Comparison of ENCODE assay signal across 17 cellular contexts in the genomic region with DNA sequence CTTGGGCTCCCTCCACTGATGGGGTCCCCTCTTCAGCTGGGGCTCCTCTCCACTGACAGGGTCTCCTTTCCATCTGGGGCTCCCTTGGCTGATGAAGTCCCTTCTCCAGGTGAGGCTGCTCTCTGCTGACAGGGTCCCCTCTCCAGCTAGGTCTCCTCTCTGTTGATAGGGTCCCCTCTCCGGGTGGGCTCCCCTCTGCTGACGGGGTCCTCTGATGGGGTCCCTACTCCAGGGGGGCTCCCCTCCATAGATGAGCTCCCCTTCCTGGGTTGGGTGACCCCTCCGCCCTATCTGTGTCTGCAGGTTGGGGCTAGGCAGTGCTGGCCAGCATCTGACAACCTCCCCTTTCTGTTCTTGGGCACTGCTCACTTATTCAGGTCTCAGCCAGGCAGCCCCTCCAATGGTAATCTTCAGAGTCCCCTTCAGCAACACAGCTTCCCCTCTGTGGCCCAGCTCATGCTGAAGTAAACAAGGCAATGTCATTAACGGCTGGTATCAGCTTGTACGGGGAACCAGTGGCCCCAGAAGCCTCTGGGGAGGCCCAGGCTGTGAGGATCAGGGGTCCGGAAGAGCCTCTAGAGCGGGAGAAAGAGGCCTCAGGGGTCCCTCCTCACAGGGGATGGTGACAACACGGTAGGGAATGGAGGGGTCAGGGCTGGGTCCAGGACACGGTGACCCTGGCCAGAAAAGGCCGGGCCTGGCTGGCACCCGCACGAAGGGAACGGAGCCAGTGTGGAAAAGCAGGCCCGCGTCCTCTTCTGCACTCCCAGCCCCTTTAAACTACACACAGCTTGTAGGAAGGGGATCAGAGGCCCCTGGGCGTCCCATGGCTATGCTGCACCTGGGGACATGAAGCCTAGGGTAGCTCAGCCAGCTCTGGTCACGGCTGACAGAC. TPM values are rescaled to one million over a fixed set of nuclear protein-coding genes. Genes with fewer than 3 reads are reported as not detected.
DNase-seq lines count a peak whose midpoint lies in the region; FAIRE-seq and TF ChIP-seq lines count a peak whose summit lies in the region.
"Had no signal": no experiment of that assay in that cellular context is flagged by ENCODE, and none has a peak within 500 bp of the region (broad histone marks: within the 10 kb centered on the region; RNA-seq: fewer than 3 reads in every experiment).

No MANE protein-coding gene starts in this region.

- H3K36me3 ChIP-seq in BLaER1 (no peaks in the 10 kb centered on the region), right atrium auricular region (no peaks in the 10 kb centered on the region), neuronal stem cell (replicated peaks in 1 of 2; ENCODE audit: control insufficient read depth in 2 of 2, insufficient read depth in 2 of 2, low read length in 2 of 2) (no peaks in the 10 kb centered on the region), MM.1S (replicated peaks; ENCODE audit: insufficient read depth, low read length) (no peaks in the 10 kb centered on the region)

- H3K27ac Mint-ChIP-seq in chondrocyte (ENCODE audit: unreplicated experiment), result no peak overlapping the region
- H3K27ac Mint-ChIP-seq: GM23338 had no signal

- H3K14ac ChIP-seq in neuronal stem cell (ENCODE audit: low read length), result peak overlapping the region; percentile 49

- no peak for FAIRE-seq in GM12891 (lab: Jason Lieb, UNC)
- FAIRE-seq: A204.1, G401.6 had no signal

- no peaks in the 10 kb centered on the region for H3K27me3 Mint-ChIP-seq in chondrocyte (ENCODE audit: low read depth)

- H3K27me3 ChIP-seq in BLaER1, result no peaks in the 10 kb centered on the region
- H3K27me3 ChIP-seq in right atrium auricular region, result no peaks in the 10 kb centered on the region
- H3K27me3 ChIP-seq in neuronal stem cell (ENCODE audit: control insufficient read depth in 3 of 3, insufficient read depth in 3 of 3, low read depth in 1 of 3, low read length in 3 of 3), result no peaks in the 10 kb centered on the region
- peaks cover 99% of the 10 kb centered on the region for H3K27me3 ChIP-seq in MM.1S (replicated peaks; ENCODE audit: insufficient read depth, low read length)

- no peaks in the 10 kb centered on the region for H3K4me1 Mint-ChIP-seq in chondrocyte (ENCODE audit: low read depth)
- H3K4me1 Mint-ChIP-seq: GM23338 had no signal

- H3K9me3 ChIP-seq in BLaER1, result 0 out of 2 replicates have a peak, but pooled peaks cover 3% of the 10 kb centered on the region
- H3K9me3 ChIP-seq in right atrium auricular region, result no peaks in the 10 kb centered on the region
- no peaks in the 10 kb centered on the region for H3K9me3 ChIP-seq in neuronal stem cell (replicated peaks in 1 of 2; ENCODE audit: control insufficient read depth in 2 of 2, insufficient read depth in 1 of 2, low read depth in 1 of 2, low read length in 2 of 2)
- no peaks in the 10 kb centered on the region for H3K9me3 ChIP-seq in MM.1S (replicated peaks; ENCODE audit: insufficient read depth, low read length)

- H3K4ac ChIP-seq in neuronal stem cell (ENCODE audit: low read length), result peak overlapping the region; percentile 7

- no peak overlapping the region for H2BK12ac ChIP-seq in neuronal stem cell (ENCODE audit: low read length)

- H3K9me3 Mint-ChIP-seq in chondrocyte (ENCODE audit: low read depth), result peaks cover 4% of the 10 kb centered on the region
- H3K9me3 Mint-ChIP-seq: GM23338 had no signal

- H3K23ac ChIP-seq in neuronal stem cell (ENCODE audit: low read depth, low read length, poor library complexity), result peak overlapping the region; percentile 34

- peak overlapping the region; percentile 53 for H3K18ac ChIP-seq in neuronal stem cell (ENCODE audit: low read length)

- H2BK120ac ChIP-seq in neuronal stem cell (ENCODE audit: low read depth, low read length), result no peak overlapping the region

- H4K91ac ChIP-seq in neuronal stem cell (ENCODE audit: low read depth, low read length, poor library complexity), result no peak overlapping the region

- H3K4me2 ChIP-seq in BLaER1 (peak overlapping the region; percentile 100), neuronal stem cell (ENCODE audit: insufficient read depth, low read length, poor library complexity, severe bottlenecking) (no peak overlapping the region), MM.1S (ENCODE audit: low read depth, low read length) (no peak overlapping the region)
- H3K4me2 ChIP-seq: GM23338 had no signal

- no peak overlapping the region for H2BK5ac ChIP-seq in neuronal stem cell (ENCODE audit: low read length)

- peak overlapping the region; percentile 58 for H2AK5ac ChIP-seq in neuronal stem cell (ENCODE audit: low read depth, low read length)

- H3K9ac ChIP-seq in BLaER1 (peak overlapping the region; percentile 78), neuronal stem cell (ENCODE audit: low read depth, low read length, poor library complexity) (no peak overlapping the region), MM.1S (ENCODE audit: low read length) (no peak overlapping the region)

- no peak for TF ChIP-seq POLR2A in GM12891 (IDR thresholded peaks at IDR 0.05; ENCODE audit: low read depth, low read length)

- peak overlapping the region; percentile 86 for H3K27ac ChIP-seq in BLaER1
- H3K27ac ChIP-seq in right atrium auricular region, result peak overlapping the region; percentile 54 to 56
- H3K27ac ChIP-seq in neuronal stem cell (replicated peaks; ENCODE audit: low read length), result no peak overlapping the region
- no peak overlapping the region for H3K27ac ChIP-seq in MM.1S (ENCODE audit: low read length)

- peak overlapping the region; percentile 58 for H3K4me3 ChIP-seq in BLaER1
- H3K4me3 ChIP-seq in right atrium auricular region, result no peak overlapping the region
- no peak overlapping the region for H3K4me3 ChIP-seq in neuronal stem cell (ENCODE audit: low read length in 2 of 2)
- H3K4me3 ChIP-seq in MM.1S (ENCODE audit: low read length), result no peak overlapping the region
- H3K4me3 ChIP-seq: GM23338 had no signal

- H3F3A ChIP-seq in MM.1S (ENCODE audit: insufficient read depth, low read length), result no peaks in the 10 kb centered on the region

- peak overlapping the region; percentile 76 for H2BK15ac ChIP-seq in neuronal stem cell (ENCODE audit: low read length)

- H3K36me3 Mint-ChIP-seq in chondrocyte (ENCODE audit: low read depth), result peaks cover 2% of the 10 kb centered on the region

- H3K79me2 ChIP-seq in MM.1S (ENCODE audit: low read length), result no peaks in the 10 kb centered on the region

- H4K20me1 ChIP-seq in BLaER1 (no peaks in the 10 kb centered on the region), MM.1S (ENCODE audit: insufficient read depth, low read length) (no peaks in the 10 kb centered on the region)

- H3K79me1 ChIP-seq in neuronal stem cell (ENCODE audit: low read depth, low read length), result no peaks in the 10 kb centered on the region

- peaks cover 72% of the 10 kb centered on the region for H3K4me1 ChIP-seq in BLaER1
- peaks cover 0 to 35% of the 10 kb centered on the region in 2 donors for H3K4me1 ChIP-seq in right atrium auricular region
- no peaks in the 10 kb centered on the region for H3K4me1 ChIP-seq in neuronal stem cell (ENCODE audit: control insufficient read depth in 2 of 2, insufficient read depth in 1 of 2, low read depth in 1 of 2, low read length in 2 of 2)
- no peaks in the 10 kb centered on the region for H3K4me1 ChIP-seq in MM.1S (ENCODE audit: low read length)

- no CpG with 5 or more reads among the region's 17 CpGs for WGBS in neuronal stem cell (ENCODE audit: extremely low coverage in 2 of 2, insufficient read length in 2 of 2, insufficient replicate concordance in 1 of 2), 2 donors

- H3K4me3 Mint-ChIP-seq in chondrocyte (ENCODE audit: unreplicated experiment), result no peak overlapping the region
- H3K4me3 Mint-ChIP-seq: GM23338 had no signal

- H3K9me2 ChIP-seq in MM.1S (replicated peaks; ENCODE audit: insufficient read depth, low read length), result no peaks in the 10 kb centered on the region

- H2AFZ ChIP-seq in neuronal stem cell (ENCODE audit: low read length) (no peak overlapping the region), MM.1S (ENCODE audit: low read length) (no peak overlapping the region)
- H2AFZ ChIP-seq: GM23338 had no signal

- no peak for TF ChIP-seq CTCF in chondrocyte (IDR thresholded peaks at IDR 0.05)
- TF ChIP-seq CTCF in right atrium auricular region (IDR thresholded peaks at IDR 0.05), result no peak
- no peak for TF ChIP-seq CTCF in MM.1S (IDR thresholded peaks at IDR 0.05; ENCODE audit: low read length)

- DNase-seq in chondrocyte (ENCODE audit: low spot score) (peak; percentile 57), right atrium auricular region (ENCODE audit: low spot score) (no peak), neuronal stem cell (ENCODE audit: low spot score) (no peak), MM.1S (no peak), anterior cingulate cortex (lab: John Stamatoyannopoulos, UW) (no peak), GM12891 (ENCODE audit: insufficient read length, low spot score) (no peak)
- DNase-seq in stimulated activated CD4-positive, alpha-beta T cell treated with anti-CD3 and anti-CD28 coated beads, Interleukin-2, amount 100 ng/mL, for 24 hours, result no peak
- DNase-seq: DND-41, IMR-90, Karpas-422, NCI-H187, NCI-H226, NCI-H524 treated with DMSO at 0.1 percent for 48 hours had no signal

- H4K8ac ChIP-seq in neuronal stem cell (ENCODE audit: low read depth, low read length), result no peak overlapping the region

TF ChIP-seq in GM12891, 5 proteins besides CTCF, POLR2A, EP300 and RAD21:
- TF ChIP-seq PAX5 (IDR thresholded peaks at IDR 0.05; ENCODE audit: insufficient read depth, low read length, severe bottlenecking) (no peak), SPI1 (IDR thresholded peaks at IDR 0.05; ENCODE audit: low read depth, low read length) (no peak), TAF1 (IDR thresholded peaks at IDR 0.05; ENCODE audit: low read depth, low read length) (no peak), POLR2AphosphoS5 (IDR thresholded peaks at IDR 0.05; ENCODE audit: low read depth, low read length) (no peak), POU2F2 (IDR thresholded peaks at IDR 0.05; ENCODE audit: low read depth, low read length) (no peak)

RNA-seq across cellular contexts. Expression of a gene that starts 9.6 kb away (rescaled TPM):
- 403 to 442 TPM (median 441 TPM) in 3 replicates for total RNA-seq in chondrocyte
- 100 to 1,000 TPM; 433 to 528 TPM for total RNA-seq in right atrium auricular region
- polyA plus RNA-seq in neuronal stem cell (2013, experiment 1 of 2), result 200 TPM
- polyA plus RNA-seq in neuronal stem cell (2013, experiment 2 of 2), result 195 TPM
- 144 TPM for polyA plus RNA-seq in GM12891 (2012; ENCODE audit: low read depth, missing spikeins)

RNA-seq across cellular contexts. Expression of a gene that starts 33.0 kb away (rescaled TPM):
- 44.1 to 55.2 TPM (median 52.2 TPM) in 3 replicates for total RNA-seq in chondrocyte
- 10 to 100 TPM; 26.7 to 40.3 TPM for total RNA-seq in right atrium auricular region
- polyA plus RNA-seq in neuronal stem cell (2013, experiment 1 of 2), result 50.8 TPM
- 54.1 TPM for polyA plus RNA-seq in neuronal stem cell (2013, experiment 2 of 2)
- polyA plus RNA-seq in GM12891 (2012; ENCODE audit: low read depth, missing spikeins), result 28.8 TPM

Comparison
In these comparisons a context has a peak if more than half of its experiments do, and no peak if none do; other contexts are left out.
1. H3K27ac ChIP-seq: peak in BLaER1 (single experiment) and right atrium auricular region (2 of 2); none in neuronal stem cell (single experiment) and MM.1S (single experiment).